ENCODE assay signal across 12 cellular contexts in the genomic region with DNA sequence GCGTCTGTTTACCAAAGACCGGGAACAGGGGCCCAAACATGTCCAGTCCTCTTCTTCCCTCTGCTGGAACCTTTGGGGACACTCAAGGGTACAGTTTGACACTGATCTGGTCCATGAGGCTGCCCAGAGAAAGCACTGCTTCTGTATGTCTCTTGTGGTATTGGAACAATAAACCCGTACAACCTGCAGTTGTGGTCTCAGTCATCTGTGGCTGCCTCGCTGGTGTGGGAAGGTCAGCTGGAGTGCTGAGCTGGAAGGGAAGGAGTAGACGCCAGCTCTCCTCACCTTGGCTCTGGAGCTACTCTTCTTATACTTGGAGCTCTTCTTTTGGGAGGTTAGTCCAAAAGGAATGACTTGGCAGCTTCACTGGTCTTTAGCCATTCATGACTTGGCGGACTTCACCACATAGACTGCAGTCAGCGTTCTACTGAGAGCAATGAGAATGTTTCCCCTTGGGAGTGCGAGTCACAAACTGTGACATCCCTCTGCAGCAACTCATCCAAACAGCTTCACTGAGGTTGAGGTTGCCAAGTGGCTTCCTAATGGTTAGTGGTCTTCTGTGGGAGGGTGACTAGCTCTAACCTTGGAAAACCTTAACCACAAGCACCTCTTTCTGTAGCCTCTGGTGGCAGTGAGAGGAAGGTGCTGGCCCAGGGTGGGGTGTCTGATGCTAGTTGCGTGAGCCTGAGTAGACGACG.
DNase-seq lines count a peak whose midpoint lies in the region; ATAC-seq and TF ChIP-seq lines count a peak whose summit lies in the region.
"Had no signal": no experiment of that assay in that cellular context is flagged by ENCODE, and none has a peak within 500 bp of the region (broad histone marks: within the 10 kb centered on the region; RNA-seq: fewer than 3 reads in every experiment).

No MANE protein-coding gene starts in this region.

- no peak for TF ChIP-seq EP300 in SK-N-SH (IDR thresholded peaks at IDR 0.05; ENCODE audit: borderline replicate concordance in 1 of 2, low read depth in 1 of 2, low read length in 1 of 2)

- H3K4me3 ChIP-seq in SK-N-SH (ENCODE audit: low read depth in 2 of 2, low read length in 1 of 2), result no peak overlapping the region
- H3K4me3 ChIP-seq in left lung, result no peak overlapping the region
- H3K4me3 ChIP-seq: gastrocnemius medialis, ovary had no signal

- ATAC-seq in memory B cell (ENCODE audit: low read depth) (no peak), left lung (no peak)

- DNase-seq in stimulated activated CD4-positive, alpha-beta T cell treated with anti-CD3 and anti-CD28 coated beads, Interleukin-15, amount 100 ng/mL, for 48 hours (ENCODE audit: low read depth in 2 of 2), result peak; percentile 25 to 41
- DNase-seq in stimulated activated CD4-positive, alpha-beta T cell treated with anti-CD3 and anti-CD28 coated beads, Interleukin-4, amount 100 ng/mL, for 4 hours, result no peak
- no peak for DNase-seq in activated T-helper 2 cell treated with anti-CD3 and anti-CD28 coated beads, Interferon-gamma antibody, Interleukin-2, Interleukin-4, amounts not matched to agents 10 μg/mL and 5 μg/mL and 100 μg/mL, durations not matched to agents 14 hours and 24 hours and 36 hours (ENCODE audit: low spot score)
- DNase-seq in memory B cell (ENCODE audit: low spot score in 2 of 2) (no peak), SK-N-SH (no peak), cerebellum (ENCODE audit: low spot score) (no peak), NCI-H2227 treated with DMSO at 0.1 percent for 48 hours (lab: John Stamatoyannopoulos, UW) (no peak), left lung (no peak)
- DNase-seq: gastrocnemius medialis, HCEC 1CT had no signal

- peak overlapping the region; percentile 16 for H3K27ac Mint-ChIP-seq in activated T-helper 2 cell treated with anti-CD3 and anti-CD28 coated beads, Interferon-gamma antibody, Interleukin-2, Interleukin-4, amounts not matched to agents 10 μg/mL and 5 μg/mL and 100 μg/mL, durations not matched to agents 14 hours and 24 hours and 36 hours
- peak overlapping the region; percentile 45 for H3K27ac Mint-ChIP-seq in memory B cell

- no peak overlapping the region for H3K4me3 Mint-ChIP-seq in activated T-helper 2 cell treated with anti-CD3 and anti-CD28 coated beads, Interferon-gamma antibody, Interleukin-2, Interleukin-4, amounts not matched to agents 10 μg/mL and 5 μg/mL and 100 μg/mL, durations not matched to agents 14 hours and 24 hours and 36 hours (ENCODE audit: low read depth)
- H3K4me3 Mint-ChIP-seq in memory B cell, result no peak overlapping the region

- H3K9me3 Mint-ChIP-seq in activated T-helper 2 cell treated with anti-CD3 and anti-CD28 coated beads, Interferon-gamma antibody, Interleukin-2, Interleukin-4, amounts not matched to agents 10 μg/mL and 5 μg/mL and 100 μg/mL, durations not matched to agents 14 hours and 24 hours and 36 hours, result no peaks in the 10 kb centered on the region
- H3K9me3 Mint-ChIP-seq in memory B cell, result no peaks in the 10 kb centered on the region

- TF ChIP-seq RAD21 in SK-N-SH (IDR thresholded peaks at IDR 0.05; ENCODE audit: low read length), result no peak

- H3K4me1 Mint-ChIP-seq in activated T-helper 2 cell treated with anti-CD3 and anti-CD28 coated beads, Interferon-gamma antibody, Interleukin-2, Interleukin-4, amounts not matched to agents 10 μg/mL and 5 μg/mL and 100 μg/mL, durations not matched to agents 14 hours and 24 hours and 36 hours (ENCODE audit: low read depth), result peaks cover 9% of the 10 kb centered on the region
- H3K4me1 Mint-ChIP-seq in memory B cell, result peaks cover 19% of the 10 kb centered on the region

- H3K27ac ChIP-seq in SK-N-SH (ENCODE audit: low read depth in 2 of 2, low read length in 1 of 2) (peak overlapping the region in 1 of 2 experiments; percentile 10; a peak in 3 of 4 replicates), left lung (no peak overlapping the region)
- H3K27ac ChIP-seq: gastrocnemius medialis, ovary, VCaP had no signal

- no peaks in the 10 kb centered on the region for H3K27me3 Mint-ChIP-seq in activated T-helper 2 cell treated with anti-CD3 and anti-CD28 coated beads, Interferon-gamma antibody, Interleukin-2, Interleukin-4, amounts not matched to agents 10 μg/mL and 5 μg/mL and 100 μg/mL, durations not matched to agents 14 hours and 24 hours and 36 hours (ENCODE audit: low read depth)
- no peaks in the 10 kb centered on the region for H3K27me3 Mint-ChIP-seq in memory B cell

- H3K9ac ChIP-seq in SK-N-SH, result no peak overlapping the region

- 91% methylated on average over 10 of the region's 11 CpGs for WGBS in SK-N-SH (ENCODE audit: low lambda C conversion rate)

- no peaks in the 10 kb centered on the region for H3K9me3 ChIP-seq in SK-N-SH
- H3K9me3 ChIP-seq in left lung, result no peaks in the 10 kb centered on the region
- H3K9me3 ChIP-seq: gastrocnemius medialis, ovary had no signal

- peaks cover 0 to 7% of the 10 kb centered on the region in 2 experiments; a peak in 1 of 4 replicates for H3K4me1 ChIP-seq in SK-N-SH (ENCODE audit: control insufficient read depth in 1 of 2, insufficient read depth in 2 of 2, low read depth in 1 of 2, low read length in 1 of 2)
- H3K4me1 ChIP-seq in left lung, result no peaks in the 10 kb centered on the region

- H3K36me3 Mint-ChIP-seq in activated T-helper 2 cell treated with anti-CD3 and anti-CD28 coated beads, Interferon-gamma antibody, Interleukin-2, Interleukin-4, amounts not matched to agents 10 μg/mL and 5 μg/mL and 100 μg/mL, durations not matched to agents 14 hours and 24 hours and 36 hours (ENCODE audit: low read depth), result peaks cover 67% of the 10 kb centered on the region
- H3K36me3 Mint-ChIP-seq in memory B cell, result peaks cover 10% of the 10 kb centered on the region

- peaks cover 25% of the 10 kb centered on the region for H3F3A ChIP-seq in SK-N-SH (replicated peaks; ENCODE audit: insufficient read depth)

- H3K27me3 ChIP-seq in SK-N-SH (ENCODE audit: insufficient read depth) (no peaks in the 10 kb centered on the region), left lung (no peaks in the 10 kb centered on the region)
- H3K27me3 ChIP-seq: gastrocnemius medialis, ovary had no signal

- CTCF ChIA-PET in SK-N-SH (lab: Yijun Ruan, JAX), result interaction anchor here (2.1 kb wide), 1 partner anchor 9 kb away, joined by 8 read pairs; no protein-coding TSS in a partner anchor

- no peak overlapping the region for H3K4me2 ChIP-seq in SK-N-SH

- peaks cover 62 to 86% of the 10 kb centered on the region in 2 experiments for H3K36me3 ChIP-seq in SK-N-SH (replicated peaks in 1 of 2; ENCODE audit: control insufficient read depth in 1 of 2, insufficient read depth in 2 of 2, low read length in 1 of 2)
- peaks cover 0 to 77% of the 10 kb centered on the region in 2 donors for H3K36me3 ChIP-seq in left lung
- H3K36me3 ChIP-seq: ovary had no signal

- H3K79me2 ChIP-seq in SK-N-SH (ENCODE audit: insufficient read depth), result peaks cover 11% of the 10 kb centered on the region; the same call in 1 of the 2 replicates

- no peaks in the 10 kb centered on the region for H3K9me2 ChIP-seq in SK-N-SH

- intact Hi-C loops in activated T-helper 2 cell treated with anti-CD3 and anti-CD28 coated beads, Interferon-gamma antibody, Interleukin-2, Interleukin-4, amounts not matched to agents 10 μg/mL and 5 μg/mL and 100 μg/mL, durations not matched to agents 14 hours and 24 hours and 36 hours (cut with micrococcal nuclease), result no loop called here
- intact Hi-C loops in left lung (cut with DNase I), result no loop called here

- TF ChIP-seq CTCF in SK-N-SH (IDR thresholded peaks at IDR 0.05), result no peak
- TF ChIP-seq CTCF in left lung (IDR thresholded peaks at IDR 0.05), result no peak

- no peak overlapping the region for H2AFZ ChIP-seq in SK-N-SH (ENCODE audit: low read depth)

- POLR2A ChIA-PET in SK-N-SH (lab: Yijun Ruan, JAX), result no interaction called here

- H4K20me1 ChIP-seq in SK-N-SH (ENCODE audit: insufficient read depth), result peaks cover 15% of the 10 kb centered on the region; the same call in 1 of the 2 replicates

TF ChIP-seq in SK-N-SH, 30 proteins besides CTCF, POLR2A, EP300 and RAD21:
- TF ChIP-seq YY1 (IDR thresholded peaks at IDR 0.05; ENCODE audit: low read depth) (no peak), ELF1 (IDR thresholded peaks at IDR 0.05) (no peak), NRF1 (IDR thresholded peaks at IDR 0.05; ENCODE audit: low read depth, low read length) (no peak), GABPA (IDR thresholded peaks at IDR 0.05; ENCODE audit: low read depth) (no peak), JUND (IDR thresholded peaks at IDR 0.05) (no peak)
- TF ChIP-seq, protein P1, sequence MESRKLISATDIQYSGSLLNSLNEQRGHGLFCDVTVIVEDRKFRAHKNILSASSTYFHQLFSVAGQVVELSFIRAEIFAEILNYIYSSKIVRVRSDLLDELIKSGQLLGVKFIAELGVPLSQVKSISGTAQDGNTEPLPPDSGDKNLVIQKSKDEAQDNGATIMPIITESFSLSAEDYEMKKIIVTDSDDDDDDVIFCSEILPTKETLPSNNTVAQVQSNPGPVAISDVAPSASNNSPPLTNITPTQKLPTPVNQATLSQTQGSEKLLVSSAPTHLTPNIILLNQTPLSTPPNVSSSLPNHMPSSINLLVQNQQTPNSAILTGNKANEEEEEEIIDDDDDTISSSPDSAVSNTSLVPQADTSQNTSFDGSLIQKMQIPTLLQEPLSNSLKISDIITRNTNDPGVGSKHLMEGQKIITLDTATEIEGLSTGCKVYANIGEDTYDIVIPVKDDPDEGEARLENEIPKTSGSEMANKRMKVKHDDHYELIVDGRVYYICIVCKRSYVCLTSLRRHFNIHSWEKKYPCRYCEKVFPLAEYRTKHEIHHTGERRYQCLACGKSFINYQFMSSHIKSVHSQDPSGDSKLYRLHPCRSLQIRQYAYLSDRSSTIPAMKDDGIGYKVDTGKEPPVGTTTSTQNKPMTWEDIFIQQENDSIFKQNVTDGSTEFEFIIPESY (IDR thresholded peaks at IDR 0.05; ENCODE audit: borderline replicate concordance, low read depth), result no peak

Comparison
In these comparisons a context has a peak if more than half of its experiments do, and no peak if none do; other contexts are left out.
1. DNase-seq: peak in stimulated activated CD4-positive, alpha-beta T cell treated with anti-CD3 and anti-CD28 coated beads, Interleukin-15, amount 100 ng/mL, for 48 hours (2 of 2); none in stimulated activated CD4-positive, alpha-beta T cell treated with anti-CD3 and anti-CD28 coated beads, Interleukin-4, amount 100 ng/mL, for 4 hours (0 of 2), activated T-helper 2 cell treated with anti-CD3 and anti-CD28 coated beads, Interferon-gamma antibody, Interleukin-2, Interleukin-4, amounts not matched to agents 10 μg/mL and 5 μg/mL and 100 μg/mL, durations not matched to agents 14 hours and 24 hours and 36 hours (single experiment), memory B cell (0 of 2), SK-N-SH (single experiment), cerebellum (single experiment), NCI-H2227 treated with DMSO at 0.1 percent for 48 hours (single experiment) and left lung (0 of 2).